In the genomic region with DNA sequence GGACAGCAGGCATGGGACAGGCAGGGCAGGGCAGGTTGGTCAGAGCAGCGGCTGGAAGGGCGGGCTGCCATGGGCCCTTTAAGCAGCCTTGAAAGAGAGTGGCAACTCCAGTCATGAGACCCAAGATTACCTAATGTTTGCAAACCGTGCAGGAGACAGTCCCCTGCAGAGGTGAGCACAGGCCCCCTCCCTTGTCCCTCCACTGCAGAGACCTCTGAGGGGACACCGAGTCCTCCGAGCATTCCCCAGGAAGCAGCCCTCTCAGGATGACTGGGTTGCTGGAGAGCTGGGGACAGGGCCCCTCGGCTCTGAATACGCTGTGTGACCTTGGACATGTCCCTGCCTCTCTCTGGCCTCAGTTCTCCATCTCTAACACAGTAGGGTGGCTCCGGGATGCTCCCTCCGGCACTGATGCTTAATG, we compare ENCODE assay signal across 15 cellular contexts.
DNase-seq lines count a peak whose midpoint lies in the region; ATAC-seq and TF ChIP-seq lines count a peak whose summit lies in the region.
"Had no signal": no experiment of that assay in that cellular context is flagged by ENCODE, and none has a peak within 500 bp of the region (broad histone marks: within the 10 kb centered on the region; RNA-seq: fewer than 3 reads in every experiment).

No MANE protein-coding gene starts in this region.

- H3K9ac ChIP-seq in BLaER1 treated with 17β-estradiol and CSF1 and Interleukin-3, amounts not matched to agents 10 nM and 100 nM = no peak overlapping the region

- H3K27ac Mint-ChIP-seq in T-helper 17 cell = peak overlapping the region; percentile 19
- H3K27ac Mint-ChIP-seq: activated CD4-positive, alpha-beta T cell treated with anti-CD3 and anti-CD28 coated beads for 36 hours; activated naive CD8-positive, alpha-beta T cell treated with anti-CD3 and anti-CD28 coated beads, Interleukin-2, amount 10 ng/mL, durations not matched to agents 7 days and 5 days; T-helper 1 cell treated with Interleukin-12 subunit alpha and Interleukin-12 subunit beta and Interleukin-4 antibody, amounts not matched to agents 30 μg/mL and 1 μg/mL, for 36 hours had no signal

- DNase-seq in T-helper 17 cell (no peak), left cardiac atrium (peak; percentile 16), posterior vena cava (ENCODE audit: low spot score) (peak; percentile 37), tibial artery (no peak), DMS153 (lab: John Stamatoyannopoulos, UW) (no peak), NCI-H774 (lab: John Stamatoyannopoulos, UW) (no peak), D341Med (ENCODE audit: low spot score) (no peak)
- DNase-seq: activated CD4-positive, alpha-beta T cell treated with anti-CD3 and anti-CD28 coated beads for 36 hours; activated CD8-positive, alpha-beta memory T cell treated with anti-CD3 and anti-CD28 coated beads, Interleukin-2, amount 50 U/mL, for 4 hours; activated naive CD8-positive, alpha-beta T cell treated with anti-CD3 and anti-CD28 coated beads, Interleukin-2, amount 10 ng/mL, durations not matched to agents 7 days and 5 days; central memory CD4-positive, alpha-beta T cell; NCI-H1092 treated with DMSO at 0.1 percent for 48 hours; stimulated activated CD4-positive, alpha-beta T cell treated with anti-CD3 and anti-CD28 coated beads, Interleukin-4, amount 100 ng/mL, for 4 hours had no signal

- no peak overlapping the region for H3K4me3 ChIP-seq in BLaER1 treated with 17β-estradiol and CSF1 and Interleukin-3, amounts not matched to agents 10 nM and 100 nM
- no peak overlapping the region for H3K4me3 ChIP-seq in tibial artery

- H3K9me3 ChIP-seq in BLaER1 treated with 17β-estradiol and CSF1 and Interleukin-3, amounts not matched to agents 10 nM and 100 nM (replicated peaks in 1 of 11) = peaks cover 0 to 5% (median 0%) of the 10 kb centered on the region in 11 experiments; a peak in 2 of 22 replicates
- H3K9me3 ChIP-seq in T-helper 17 cell (ENCODE audit: control insufficient read depth, low read length, poor library complexity, severe bottlenecking) = no peaks in the 10 kb centered on the region
- no peaks in the 10 kb centered on the region for H3K9me3 ChIP-seq in tibial artery

- peaks cover 70 to 100% (median 96%) of the 10 kb centered on the region in 11 experiments for H4K20me1 ChIP-seq in BLaER1 treated with 17β-estradiol and CSF1 and Interleukin-3, amounts not matched to agents 10 nM and 100 nM

- peak overlapping the region; percentile 4 to 100 (median 98); a peak in 14 of 22 replicates for H3K4me2 ChIP-seq in BLaER1 treated with 17β-estradiol and CSF1 and Interleukin-3, amounts not matched to agents 10 nM and 100 nM

- H3K4me1 Mint-ChIP-seq in T-helper 17 cell = peaks cover 49% of the 10 kb centered on the region

- no peaks in the 10 kb centered on the region for H3K27me3 Mint-ChIP-seq in T-helper 17 cell
- H3K27me3 Mint-ChIP-seq: activated CD4-positive, alpha-beta T cell treated with anti-CD3 and anti-CD28 coated beads for 36 hours; activated naive CD8-positive, alpha-beta T cell treated with anti-CD3 and anti-CD28 coated beads, Interleukin-2, amount 10 ng/mL, durations not matched to agents 7 days and 5 days had no signal

- TF ChIP-seq CTCF in tibial artery (IDR thresholded peaks at IDR 0.05) = no peak

- H3K4me1 ChIP-seq in BLaER1 treated with 17β-estradiol and CSF1 and Interleukin-3, amounts not matched to agents 10 nM and 100 nM = peaks cover 77 to 99% (median 87%) of the 10 kb centered on the region in 10 experiments
- H3K4me1 ChIP-seq in tibial artery = peaks cover 0 to 28% (median 12%) of the 10 kb centered on the region in 4 donors

- no peaks in the 10 kb centered on the region for H3K36me3 Mint-ChIP-seq in T-helper 17 cell (ENCODE audit: low read depth)

- H3K4me3 Mint-ChIP-seq in T-helper 17 cell = peak overlapping the region; percentile 31

- H3K27me3 ChIP-seq in BLaER1 treated with 17β-estradiol and CSF1 and Interleukin-3, amounts not matched to agents 10 nM and 100 nM = peaks cover 18 to 33% (median 28%) of the 10 kb centered on the region in 11 experiments
- no peaks in the 10 kb centered on the region for H3K27me3 ChIP-seq in tibial artery

- ATAC-seq in T-helper 17 cell = no peak
- no peak for ATAC-seq in left cardiac atrium
- ATAC-seq: activated CD4-positive, alpha-beta T cell treated with anti-CD3 and anti-CD28 coated beads for 36 hours had no signal

- intact Hi-C loops in left cardiac atrium (cut with DNase I) (no loop called here), posterior vena cava (cut with DNase I) (loop anchor here in 1 of 2 donors (5.0 kb wide), 1 partner anchor 85 kb away; no protein-coding TSS in a partner anchor), tibial artery (cut with DNase I; ENCODE audit: low total_unique reads) (loop anchor here (5.0 kb wide), 1 partner anchor 125 kb away; no protein-coding TSS in a partner anchor)

- H3K36me3 ChIP-seq in BLaER1 treated with 17β-estradiol and CSF1 and Interleukin-3, amounts not matched to agents 10 nM and 100 nM = peaks cover 0 to 73% (median 8%) of the 10 kb centered on the region in 11 experiments; a peak in 14 of 22 replicates
- H3K36me3 ChIP-seq in tibial artery = no peaks in the 10 kb centered on the region

- no peak overlapping the region for H3K27ac ChIP-seq in BLaER1 treated with 17β-estradiol and CSF1 and Interleukin-3, amounts not matched to agents 10 nM and 100 nM
- H3K27ac ChIP-seq in tibial artery = peak overlapping the region in 1 of 2 donors; percentile 18

Comparison
In these comparisons a context has a peak if more than half of its experiments do, and no peak if none do; other contexts are left out.
1. DNase-seq: peak in left cardiac atrium (single experiment) and posterior vena cava (single experiment); none in T-helper 17 cell (0 of 3), tibial artery (0 of 2), DMS153 (single experiment), NCI-H774 (single experiment) and D341Med (single experiment).